In the genomic region with DNA sequence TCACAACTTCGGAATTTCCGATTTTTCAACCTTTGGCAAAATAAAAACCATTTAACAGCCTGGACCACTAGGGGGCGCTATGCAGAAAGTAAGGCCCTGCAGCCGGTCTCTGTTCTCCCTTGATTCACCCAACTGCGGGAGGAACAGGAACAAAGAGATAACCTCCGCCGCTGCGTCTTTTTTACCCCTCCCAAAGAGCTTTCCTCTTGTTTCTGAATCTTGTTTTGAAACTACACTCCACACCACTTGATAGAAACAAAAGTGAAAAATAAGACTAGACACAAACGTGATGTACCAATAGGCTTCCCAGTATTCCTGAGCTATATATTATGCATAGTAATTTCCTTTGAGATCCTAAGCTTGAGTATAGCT, we compare ENCODE assay signal across 1 cellular context.
TF ChIP-seq lines count a peak whose summit lies in the region.

No MANE protein-coding gene starts in this region.

TF ChIP-seq in HepG2, 621 proteins besides CTCF, POLR2A, EP300 and RAD21 (continued from another document and continues in another):
- TF ChIP-seq, protein P1, sequence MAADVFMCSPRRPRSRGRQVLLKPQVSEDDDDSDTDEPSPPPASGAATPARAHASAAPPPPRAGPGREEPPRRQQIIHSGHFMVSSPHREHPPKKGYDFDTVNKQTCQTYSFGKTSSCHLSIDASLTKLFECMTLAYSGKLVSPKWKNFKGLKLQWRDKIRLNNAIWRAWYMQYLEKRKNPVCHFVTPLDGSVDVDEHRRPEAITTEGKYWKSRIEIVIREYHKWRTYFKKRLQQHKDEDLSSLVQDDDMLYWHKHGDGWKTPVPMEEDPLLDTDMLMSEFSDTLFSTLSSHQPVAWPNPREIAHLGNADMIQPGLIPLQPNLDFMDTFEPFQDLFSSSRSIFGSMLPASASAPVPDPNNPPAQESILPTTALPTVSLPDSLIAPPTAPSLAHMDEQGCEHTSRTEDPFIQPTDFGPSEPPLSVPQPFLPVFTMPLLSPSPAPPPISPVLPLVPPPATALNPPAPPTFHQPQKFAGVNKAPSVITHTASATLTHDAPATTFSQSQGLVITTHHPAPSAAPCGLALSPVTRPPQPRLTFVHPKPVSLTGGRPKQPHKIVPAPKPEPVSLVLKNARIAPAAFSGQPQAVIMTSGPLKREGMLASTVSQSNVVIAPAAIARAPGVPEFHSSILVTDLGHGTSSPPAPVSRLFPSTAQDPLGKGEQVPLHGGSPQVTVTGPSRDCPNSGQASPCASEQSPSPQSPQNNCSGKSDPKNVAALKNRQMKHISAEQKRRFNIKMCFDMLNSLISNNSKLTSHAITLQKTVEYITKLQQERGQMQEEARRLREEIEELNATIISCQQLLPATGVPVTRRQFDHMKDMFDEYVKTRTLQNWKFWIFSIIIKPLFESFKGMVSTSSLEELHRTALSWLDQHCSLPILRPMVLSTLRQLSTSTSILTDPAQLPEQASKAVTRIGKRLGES (CRISPR knock-in tag; IDR thresholded peaks at IDR 0.05; ENCODE audit: borderline replicate concordance) = no peak
- TF ChIP-seq, protein P2, sequence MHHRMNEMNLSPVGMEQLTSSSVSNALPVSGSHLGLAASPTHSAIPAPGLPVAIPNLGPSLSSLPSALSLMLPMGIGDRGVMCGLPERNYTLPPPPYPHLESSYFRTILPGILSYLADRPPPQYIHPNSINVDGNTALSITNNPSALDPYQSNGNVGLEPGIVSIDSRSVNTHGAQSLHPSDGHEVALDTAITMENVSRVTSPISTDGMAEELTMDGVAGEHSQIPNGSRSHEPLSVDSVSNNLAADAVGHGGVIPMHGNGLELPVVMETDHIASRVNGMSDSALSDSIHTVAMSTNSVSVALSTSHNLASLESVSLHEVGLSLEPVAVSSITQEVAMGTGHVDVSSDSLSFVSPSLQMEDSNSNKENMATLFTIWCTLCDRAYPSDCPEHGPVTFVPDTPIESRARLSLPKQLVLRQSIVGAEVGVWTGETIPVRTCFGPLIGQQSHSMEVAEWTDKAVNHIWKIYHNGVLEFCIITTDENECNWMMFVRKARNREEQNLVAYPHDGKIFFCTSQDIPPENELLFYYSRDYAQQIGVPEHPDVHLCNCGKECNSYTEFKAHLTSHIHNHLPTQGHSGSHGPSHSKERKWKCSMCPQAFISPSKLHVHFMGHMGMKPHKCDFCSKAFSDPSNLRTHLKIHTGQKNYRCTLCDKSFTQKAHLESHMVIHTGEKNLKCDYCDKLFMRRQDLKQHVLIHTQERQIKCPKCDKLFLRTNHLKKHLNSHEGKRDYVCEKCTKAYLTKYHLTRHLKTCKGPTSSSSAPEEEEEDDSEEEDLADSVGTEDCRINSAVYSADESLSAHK (CRISPR knock-in tag; IDR thresholded peaks at IDR 0.05; ENCODE audit: borderline replicate concordance) = no peak
- TF ChIP-seq, protein P3, sequence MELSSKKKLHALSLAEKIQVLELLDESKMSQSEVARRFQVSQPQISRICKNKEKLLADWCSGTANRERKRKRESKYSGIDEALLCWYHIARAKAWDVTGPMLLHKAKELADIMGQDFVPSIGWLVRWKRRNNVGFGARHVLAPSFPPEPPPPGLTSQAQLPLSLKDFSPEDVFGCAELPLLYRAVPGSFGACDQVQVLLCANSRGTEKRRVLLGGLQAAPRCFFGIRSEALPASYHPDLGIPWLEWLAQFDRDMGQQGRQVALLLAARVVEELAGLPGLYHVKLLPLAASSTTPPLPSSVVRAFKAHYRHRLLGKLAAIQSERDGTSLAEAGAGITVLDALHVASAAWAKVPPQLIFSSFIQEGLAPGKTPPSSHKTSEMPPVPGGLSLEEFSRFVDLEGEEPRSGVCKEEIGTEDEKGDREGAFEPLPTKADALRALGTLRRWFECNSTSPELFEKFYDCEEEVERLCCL (CRISPR knock-in tag; IDR thresholded peaks at IDR 0.05; ENCODE audit: borderline replicate concordance) = no peak
- TF ChIP-seq XRCC5 (optimal IDR thresholded peaks at IDR 0.05; ENCODE audit: low read length) (peak; percentile 83), KAT2B (IDR thresholded peaks at IDR 0.05; ENCODE audit: borderline replicate concordance, low read depth, low read length) (no peak), NPAS2 (CRISPR knock-in tag; IDR thresholded peaks at IDR 0.05; ENCODE audit: borderline replicate concordance) (no peak), HMGA1 (CRISPR knock-in tag; conservative IDR thresholded peaks at IDR 0.05) (no peak), ZNF615 (CRISPR knock-in tag; IDR thresholded peaks at IDR 0.05; ENCODE audit: borderline replicate concordance) (no peak), ZKSCAN5 (CRISPR knock-in tag; IDR thresholded peaks at IDR 0.05) (no peak), ZMYM3 (CRISPR knock-in tag; IDR thresholded peaks at IDR 0.05) (no peak), HOXA5 (CRISPR knock-in tag; IDR thresholded peaks at IDR 0.05) (no peak), ZFP90 (CRISPR knock-in tag; IDR thresholded peaks at IDR 0.05; ENCODE audit: borderline replicate concordance) (no peak), ZNF816 (CRISPR knock-in tag; IDR thresholded peaks at IDR 0.05; ENCODE audit: borderline replicate concordance) (0 out of 2 replicates have a peak, but pooled peaks have one; percentile 54), PCBP1 (IDR thresholded peaks at IDR 0.05; ENCODE audit: borderline replicate concordance, low read depth, low read length) (no peak), STAG1 (CRISPR knock-in tag; IDR thresholded peaks at IDR 0.05) (peak; percentile 87), ZNF776 (CRISPR knock-in tag; IDR thresholded peaks at IDR 0.05) (no peak), ESRRA (CRISPR knock-in tag; IDR thresholded peaks at IDR 0.05; ENCODE audit: low read depth) (no peak), FOXA3 (CRISPR knock-in tag; IDR thresholded peaks at IDR 0.05) (no peak), NFATC3 (CRISPR knock-in tag; IDR thresholded peaks at IDR 0.05) (no peak), ZNF331 (CRISPR knock-in tag; IDR thresholded peaks at IDR 0.05) (0 out of 2 replicates have a peak, but pooled peaks have one; percentile 36), SAP130 (CRISPR knock-in tag; IDR thresholded peaks at IDR 0.05; ENCODE audit: low read depth) (0 out of 2 replicates have a peak, but pooled peaks have one; percentile 8), ZSCAN29 (CRISPR knock-in tag; conservative IDR thresholded peaks at IDR 0.05) (peak; percentile 46; the same call in 1 of the 2 replicates), SRSF1 (optimal IDR thresholded peaks at IDR 0.05; ENCODE audit: low read depth, low read length) (no peak), TAF15 (IDR thresholded peaks at IDR 0.05; ENCODE audit: low read depth, low read length, poor library complexity, severe bottlenecking) (no peak), CCDC6 (CRISPR knock-in tag; IDR thresholded peaks at IDR 0.05) (no peak), IRX3 (CRISPR knock-in tag; IDR thresholded peaks at IDR 0.05; ENCODE audit: borderline replicate concordance, low read depth) (no peak), SALL2 (CRISPR knock-in tag; IDR thresholded peaks at IDR 0.05) (no peak), ZNF263 (CRISPR knock-in tag; IDR thresholded peaks at IDR 0.05) (no peak), SP4 (CRISPR knock-in tag; IDR thresholded peaks at IDR 0.05) (no peak), MTA3 (CRISPR knock-in tag; IDR thresholded peaks at IDR 0.05) (no peak), DNMT1 (CRISPR knock-in tag; IDR thresholded peaks at IDR 0.05) (no peak), TOPORS (CRISPR knock-in tag; IDR thresholded peaks at IDR 0.05) (no peak), ZMYM4 (CRISPR knock-in tag; IDR thresholded peaks at IDR 0.05) (0 out of 2 replicates have a peak, but pooled peaks have one; percentile 14), POGZ (CRISPR knock-in tag; IDR thresholded peaks at IDR 0.05) (no peak), ZFP62 (CRISPR knock-in tag; IDR thresholded peaks at IDR 0.05) (no peak), ZNF496 (CRISPR knock-in tag; IDR thresholded peaks at IDR 0.05; ENCODE audit: insufficient replicate concordance) (no peak), ZFP36L2 (CRISPR knock-in tag; IDR thresholded peaks at IDR 0.05) (no peak), GATA4 (IDR thresholded peaks at IDR 0.05; ENCODE audit: borderline replicate concordance, low read depth) (no peak), NR2C2 (CRISPR knock-in tag; IDR thresholded peaks at IDR 0.05; ENCODE audit: borderline replicate concordance) (no peak), SNRNP70 (IDR thresholded peaks at IDR 0.05; ENCODE audit: low read depth, low read length) (no peak), PAX8 (CRISPR knock-in tag; IDR thresholded peaks at IDR 0.05; ENCODE audit: borderline replicate concordance) (no peak)
- TF ChIP-seq, protein P4, sequence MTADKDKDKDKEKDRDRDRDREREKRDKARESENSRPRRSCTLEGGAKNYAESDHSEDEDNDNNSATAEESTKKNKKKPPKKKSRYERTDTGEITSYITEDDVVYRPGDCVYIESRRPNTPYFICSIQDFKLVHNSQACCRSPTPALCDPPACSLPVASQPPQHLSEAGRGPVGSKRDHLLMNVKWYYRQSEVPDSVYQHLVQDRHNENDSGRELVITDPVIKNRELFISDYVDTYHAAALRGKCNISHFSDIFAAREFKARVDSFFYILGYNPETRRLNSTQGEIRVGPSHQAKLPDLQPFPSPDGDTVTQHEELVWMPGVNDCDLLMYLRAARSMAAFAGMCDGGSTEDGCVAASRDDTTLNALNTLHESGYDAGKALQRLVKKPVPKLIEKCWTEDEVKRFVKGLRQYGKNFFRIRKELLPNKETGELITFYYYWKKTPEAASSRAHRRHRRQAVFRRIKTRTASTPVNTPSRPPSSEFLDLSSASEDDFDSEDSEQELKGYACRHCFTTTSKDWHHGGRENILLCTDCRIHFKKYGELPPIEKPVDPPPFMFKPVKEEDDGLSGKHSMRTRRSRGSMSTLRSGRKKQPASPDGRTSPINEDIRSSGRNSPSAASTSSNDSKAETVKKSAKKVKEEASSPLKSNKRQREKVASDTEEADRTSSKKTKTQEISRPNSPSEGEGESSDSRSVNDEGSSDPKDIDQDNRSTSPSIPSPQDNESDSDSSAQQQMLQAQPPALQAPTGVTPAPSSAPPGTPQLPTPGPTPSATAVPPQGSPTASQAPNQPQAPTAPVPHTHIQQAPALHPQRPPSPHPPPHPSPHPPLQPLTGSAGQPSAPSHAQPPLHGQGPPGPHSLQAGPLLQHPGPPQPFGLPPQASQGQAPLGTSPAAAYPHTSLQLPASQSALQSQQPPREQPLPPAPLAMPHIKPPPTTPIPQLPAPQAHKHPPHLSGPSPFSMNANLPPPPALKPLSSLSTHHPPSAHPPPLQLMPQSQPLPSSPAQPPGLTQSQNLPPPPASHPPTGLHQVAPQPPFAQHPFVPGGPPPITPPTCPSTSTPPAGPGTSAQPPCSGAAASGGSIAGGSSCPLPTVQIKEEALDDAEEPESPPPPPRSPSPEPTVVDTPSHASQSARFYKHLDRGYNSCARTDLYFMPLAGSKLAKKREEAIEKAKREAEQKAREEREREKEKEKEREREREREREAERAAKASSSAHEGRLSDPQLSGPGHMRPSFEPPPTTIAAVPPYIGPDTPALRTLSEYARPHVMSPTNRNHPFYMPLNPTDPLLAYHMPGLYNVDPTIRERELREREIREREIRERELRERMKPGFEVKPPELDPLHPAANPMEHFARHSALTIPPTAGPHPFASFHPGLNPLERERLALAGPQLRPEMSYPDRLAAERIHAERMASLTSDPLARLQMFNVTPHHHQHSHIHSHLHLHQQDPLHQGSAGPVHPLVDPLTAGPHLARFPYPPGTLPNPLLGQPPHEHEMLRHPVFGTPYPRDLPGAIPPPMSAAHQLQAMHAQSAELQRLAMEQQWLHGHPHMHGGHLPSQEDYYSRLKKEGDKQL (CRISPR knock-in tag; IDR thresholded peaks at IDR 0.05; ENCODE audit: low read depth) = no peak
- TF ChIP-seq, protein P5, sequence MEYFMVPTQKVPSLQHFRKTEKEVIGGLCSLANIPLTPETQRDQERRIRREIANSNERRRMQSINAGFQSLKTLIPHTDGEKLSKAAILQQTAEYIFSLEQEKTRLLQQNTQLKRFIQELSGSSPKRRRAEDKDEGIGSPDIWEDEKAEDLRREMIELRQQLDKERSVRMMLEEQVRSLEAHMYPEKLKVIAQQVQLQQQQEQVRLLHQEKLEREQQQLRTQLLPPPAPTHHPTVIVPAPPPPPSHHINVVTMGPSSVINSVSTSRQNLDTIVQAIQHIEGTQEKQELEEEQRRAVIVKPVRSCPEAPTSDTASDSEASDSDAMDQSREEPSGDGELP (IDR thresholded peaks at IDR 0.05; ENCODE audit: borderline replicate concordance, low read depth) = no peak
- TF ChIP-seq, protein P6, sequence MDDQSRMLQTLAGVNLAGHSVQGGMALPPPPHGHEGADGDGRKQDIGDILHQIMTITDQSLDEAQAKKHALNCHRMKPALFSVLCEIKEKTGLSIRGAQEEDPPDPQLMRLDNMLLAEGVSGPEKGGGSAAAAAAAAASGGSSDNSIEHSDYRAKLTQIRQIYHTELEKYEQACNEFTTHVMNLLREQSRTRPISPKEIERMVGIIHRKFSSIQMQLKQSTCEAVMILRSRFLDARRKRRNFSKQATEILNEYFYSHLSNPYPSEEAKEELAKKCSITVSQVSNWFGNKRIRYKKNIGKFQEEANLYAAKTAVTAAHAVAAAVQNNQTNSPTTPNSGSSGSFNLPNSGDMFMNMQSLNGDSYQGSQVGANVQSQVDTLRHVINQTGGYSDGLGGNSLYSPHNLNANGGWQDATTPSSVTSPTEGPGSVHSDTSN (CRISPR knock-in tag; IDR thresholded peaks at IDR 0.05; ENCODE audit: borderline replicate concordance) = no peak
- TF ChIP-seq, protein P7, sequence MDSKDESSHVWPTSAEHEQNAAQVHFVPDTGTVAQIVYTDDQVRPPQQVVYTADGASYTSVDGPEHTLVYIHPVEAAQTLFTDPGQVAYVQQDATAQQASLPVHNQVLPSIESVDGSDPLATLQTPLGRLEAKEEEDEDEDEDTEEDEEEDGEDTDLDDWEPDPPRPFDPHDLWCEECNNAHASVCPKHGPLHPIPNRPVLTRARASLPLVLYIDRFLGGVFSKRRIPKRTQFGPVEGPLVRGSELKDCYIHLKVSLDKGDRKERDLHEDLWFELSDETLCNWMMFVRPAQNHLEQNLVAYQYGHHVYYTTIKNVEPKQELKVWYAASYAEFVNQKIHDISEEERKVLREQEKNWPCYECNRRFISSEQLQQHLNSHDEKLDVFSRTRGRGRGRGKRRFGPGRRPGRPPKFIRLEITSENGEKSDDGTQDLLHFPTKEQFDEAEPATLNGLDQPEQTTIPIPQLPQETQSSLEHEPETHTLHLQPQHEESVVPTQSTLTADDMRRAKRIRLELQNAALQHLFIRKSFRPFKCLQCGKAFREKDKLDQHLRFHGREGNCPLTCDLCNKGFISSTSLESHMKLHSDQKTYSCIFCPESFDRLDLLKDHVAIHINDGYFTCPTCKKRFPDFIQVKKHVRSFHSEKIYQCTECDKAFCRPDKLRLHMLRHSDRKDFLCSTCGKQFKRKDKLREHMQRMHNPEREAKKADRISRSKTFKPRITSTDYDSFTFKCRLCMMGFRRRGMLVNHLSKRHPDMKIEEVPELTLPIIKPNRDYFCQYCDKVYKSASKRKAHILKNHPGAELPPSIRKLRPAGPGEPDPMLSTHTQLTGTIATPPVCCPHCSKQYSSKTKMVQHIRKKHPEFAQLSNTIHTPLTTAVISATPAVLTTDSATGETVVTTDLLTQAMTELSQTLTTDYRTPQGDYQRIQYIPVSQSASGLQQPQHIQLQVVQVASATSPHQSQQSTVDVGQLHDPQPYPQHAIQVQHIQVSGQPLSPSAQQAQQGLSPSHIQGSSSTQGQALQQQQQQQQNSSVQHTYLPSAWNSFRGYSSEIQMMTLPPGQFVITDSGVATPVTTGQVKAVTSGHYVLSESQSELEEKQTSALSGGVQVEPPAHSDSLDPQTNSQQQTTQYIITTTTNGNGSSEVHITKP (CRISPR knock-in tag; IDR thresholded peaks at IDR 0.05; ENCODE audit: low read depth) = no peak
